In genomic region chr6:43383021-43383667, GRCh38 we compare ENCODE assay signal across 12 cellular contexts. TPM values are rescaled to one million over a fixed set of nuclear protein-coding genes. Genes with fewer than 3 reads are reported as not detected.
DNase-seq lines count a peak whose midpoint lies in the region; ATAC-seq and TF ChIP-seq lines count a peak whose summit lies in the region.
"Had no signal": no experiment of that assay in that cellular context is flagged by ENCODE, and none has a peak within 500 bp of the region (broad histone marks: within the 10 kb centered on the region; RNA-seq: fewer than 3 reads in every experiment).

No MANE protein-coding gene starts in this region.

- peaks cover 41% of the 10 kb centered on the region for H3K4me1 Mint-ChIP-seq in activated CD8-positive, alpha-beta T cell treated with anti-CD3 and anti-CD28 coated beads for 36 hours (ENCODE audit: low read depth)
- H3K4me1 Mint-ChIP-seq: endodermal cell had no signal

- no peaks in the 10 kb centered on the region for H3K27me3 ChIP-seq in lower lobe of right lung (ENCODE audit: low read depth)

- peak overlapping the region; percentile 55 for H3K4me3 Mint-ChIP-seq in activated CD8-positive, alpha-beta T cell treated with anti-CD3 and anti-CD28 coated beads for 36 hours
- H3K4me3 Mint-ChIP-seq: endodermal cell had no signal

- no peaks in the 10 kb centered on the region for H3K9me3 ChIP-seq in lower lobe of right lung
- H3K9me3 ChIP-seq: mucosa of descending colon had no signal

- TF ChIP-seq CTCF in activated CD8-positive, alpha-beta T cell treated with anti-CD3 and anti-CD28 coated beads for 36 hours (IDR thresholded peaks at IDR 0.05), result no peak
- TF ChIP-seq CTCF in lower lobe of right lung (IDR thresholded peaks at IDR 0.05) (no peak), GM10248 (IDR thresholded peaks at IDR 0.05; ENCODE audit: control extremely low read depth, extremely low read depth, low read depth, missing control alignments) (no peak)

- H3K4me1 ChIP-seq in lower lobe of right lung, result no peaks in the 10 kb centered on the region

- H3K27me3 Mint-ChIP-seq in activated CD8-positive, alpha-beta T cell treated with anti-CD3 and anti-CD28 coated beads for 36 hours, result peaks cover 6% of the 10 kb centered on the region

- no peaks in the 10 kb centered on the region for H3K36me3 Mint-ChIP-seq in activated CD8-positive, alpha-beta T cell treated with anti-CD3 and anti-CD28 coated beads for 36 hours (ENCODE audit: low read depth)

- H3K36me3 ChIP-seq in lower lobe of right lung, result no peaks in the 10 kb centered on the region
- H3K36me3 ChIP-seq: WERI-Rb-1 had no signal

- CTCF ChIA-PET in activated CD8-positive, alpha-beta T cell treated with anti-CD3 and anti-CD28 coated beads for 36 hours (lab: Charles Lee), result interaction anchor here (1.0 to 1.8 kb wide), 9 partner anchors 13 to 153 kb away, joined by 3 to 11 read pairs (median 4); partner anchors contain the start of genes CRIP3 and ZNF318
- CTCF ChIA-PET in GM10248 (lab: Yijun Ruan, JAX), result interaction anchor here (0.9 to 4.1 kb wide), 9 partner anchors 9 to 123 kb away, joined by 3 to 19 read pairs (median 6); partner anchors contain the start of genes CRIP3 and ZNF318

- H3K27ac Mint-ChIP-seq in activated CD8-positive, alpha-beta T cell treated with anti-CD3 and anti-CD28 coated beads for 36 hours, result peak overlapping the region; percentile 94
- H3K27ac Mint-ChIP-seq: endodermal cell had no signal

- H3K4me3 ChIP-seq in lower lobe of right lung, result no peak overlapping the region
- H3K4me3 ChIP-seq: mucosa of descending colon had no signal

- H3K27ac ChIP-seq in lower lobe of right lung, result no peak overlapping the region
- H3K27ac ChIP-seq: WERI-Rb-1 had no signal

- DNase-seq in COLO829 (ENCODE audit: low spot score) (peak; percentile 42), HCEC 1CT (peak; percentile 57), iris pigment epithelial cell (ENCODE audit: low read depth) (peak; percentile 57), lower lobe of right lung (no peak), NCI-H1436 treated with DMSO at 0.1 percent for 48 hours (lab: John Stamatoyannopoulos, UW) (no peak), GM10248 (ENCODE audit: extremely low spot score) (no peak)
- no peak for DNase-seq in activated CD8-positive, alpha-beta T cell treated with anti-CD3 and anti-CD28 coated beads for 36 hours
- DNase-seq: endodermal cell, NCI-H187 treated with DMSO at 0.1 percent for 48 hours, WERI-Rb-1 had no signal

- ATAC-seq in activated CD8-positive, alpha-beta T cell treated with anti-CD3 and anti-CD28 coated beads for 36 hours, result no peak
- no peak for ATAC-seq in lower lobe of right lung
- no peak for ATAC-seq in GM19455 (IDR thresholded peaks at IDR 0.05; ENCODE audit: unreplicated experiment)

- no peaks in the 10 kb centered on the region for H3K9me3 Mint-ChIP-seq in activated CD8-positive, alpha-beta T cell treated with anti-CD3 and anti-CD28 coated beads for 36 hours
- H3K9me3 Mint-ChIP-seq: endodermal cell had no signal

- intact Hi-C loops in activated CD8-positive, alpha-beta T cell treated with anti-CD3 and anti-CD28 coated beads for 36 hours (cut with micrococcal nuclease), result no loop called here
- intact Hi-C loops in lower lobe of right lung (cut with DNase I), result no loop called here

- POLR2A ChIA-PET in activated CD8-positive, alpha-beta T cell treated with anti-CD3 and anti-CD28 coated beads for 36 hours (lab: Charles Lee), result interaction anchor here (0.6 to 3.2 kb wide), 6 partner anchors 8 to 892 kb away, joined by 3 to 27 read pairs (median 4); partner anchors contain the start of genes ABCC10 and ZNF318
- POLR2A ChIA-PET in GM10248 (lab: Yijun Ruan, JAX), result interaction anchor here (1.1 to 1.3 kb wide), 3 partner anchors 10 to 44 kb away, joined by 3 to 8 read pairs (median 5); partner anchors contain the start of genes ABCC10 and ZNF318

RNA-seq across cellular contexts. Expression of gene ZNF318, which starts 13.7 kb away (rescaled TPM):
- total RNA-seq in activated CD8-positive, alpha-beta T cell treated with anti-CD3 and anti-CD28 coated beads for 36 hours, result 10 to 100 TPM; 13.1 to 13.5 TPM
- total RNA-seq in lower lobe of right lung, result 18.3 TPM

RNA-seq across cellular contexts. Expression of gene ABCC10, which starts 44.2 kb away (rescaled TPM):
- 10 to 100 TPM; 27.2 to 27.5 TPM for total RNA-seq in activated CD8-positive, alpha-beta T cell treated with anti-CD3 and anti-CD28 coated beads for 36 hours
- 34.4 TPM for total RNA-seq in lower lobe of right lung

Comparison
In these comparisons a context has a peak if more than half of its experiments do, and no peak if none do; other contexts are left out.
1. DNase-seq: peak in COLO829 (single experiment), HCEC 1CT (single experiment) and iris pigment epithelial cell (single experiment); none in activated CD8-positive, alpha-beta T cell treated with anti-CD3 and anti-CD28 coated beads for 36 hours (single experiment), lower lobe of right lung (single experiment), NCI-H1436 treated with DMSO at 0.1 percent for 48 hours (single experiment) and GM10248 (single experiment).